In genomic region chr5:9699681-9700080, GRCh38 we compare ENCODE assay signal across 24 cellular contexts.
"Had no signal": no experiment of that assay in that cellular context is flagged by ENCODE, and none has a peak within 500 bp of the region (broad histone marks: within the 10 kb centered on the region; RNA-seq: fewer than 3 reads in every experiment).

No MANE protein-coding gene starts in this region.

- H3K9me3 Mint-ChIP-seq: activated naive CD4-positive, alpha-beta T cell treated with anti-CD3 and anti-CD28 coated beads for 36 hours; activated naive CD8-positive, alpha-beta T cell treated with anti-CD3 and anti-CD28 coated beads, Interleukin-2, amount 10 ng/mL, durations not matched to agents 7 days and 5 days; T-helper 1 cell treated with Interleukin-12 subunit alpha and Interleukin-12 subunit beta and Interleukin-4 antibody, amounts not matched to agents 30 μg/mL and 1 μg/mL, for 36 hours had no signal

- H3K4me1 Mint-ChIP-seq: activated naive CD8-positive, alpha-beta T cell treated with anti-CD3 and anti-CD28 coated beads, Interleukin-2, amount 10 ng/mL, durations not matched to agents 7 days and 5 days; stimulated activated memory B cell treated with anti-CD40 and anti-IgM and Interleukin-4, amounts not matched to agents 10 μg/mL and 1 μg/mL and 100 μg/mL, for 72 hours had no signal

- H3K4me3 Mint-ChIP-seq: activated naive CD4-positive, alpha-beta T cell treated with anti-CD3 and anti-CD28 coated beads for 36 hours; activated naive CD8-positive, alpha-beta T cell treated with anti-CD3 and anti-CD28 coated beads, Interleukin-2, amount 10 ng/mL, durations not matched to agents 7 days and 5 days; effector memory CD8-positive, alpha-beta T cell; nephron; stimulated activated memory B cell treated with anti-CD40 and anti-IgM and Interleukin-4, amounts not matched to agents 10 μg/mL and 1 μg/mL and 100 μg/mL, for 72 hours; T-helper 1 cell treated with Interleukin-12 subunit alpha and Interleukin-12 subunit beta and Interleukin-4 antibody, amounts not matched to agents 30 μg/mL and 1 μg/mL, for 36 hours had no signal

- ATAC-seq: body of pancreas; effector memory CD8-positive, alpha-beta T cell; esophagus mucosa; heart right ventricle; left cardiac atrium; right lobe of liver; stimulated activated memory B cell treated with anti-CD40 and anti-IgM and Interleukin-4, amounts not matched to agents 10 μg/mL and 1 μg/mL and 100 μg/mL, for 72 hours had no signal

- DNase-seq: activated CD4-positive, alpha-beta T cell treated with anti-CD3 and anti-CD28 coated beads for 4 hours; activated CD4-positive, alpha-beta T cell treated with anti-CD3 and anti-CD28 coated beads, Interleukin-2, amount 50 U/mL, for 48 hours; activated CD4-positive, CD25-positive, alpha-beta regulatory T cell; activated effector memory CD4-positive, alpha-beta T cell treated with Interleukin-2 at 50 U/mL for 16 hours; activated naive CD4-positive, alpha-beta T cell treated with anti-CD3 and anti-CD28 coated beads for 36 hours; activated naive CD8-positive, alpha-beta T cell treated with anti-CD3 and anti-CD28 coated beads, Interleukin-2, amount 10 ng/mL, durations not matched to agents 7 days and 5 days; activated T-cell treated with anti-CD3 and anti-CD28 coated beads, Interleukin-2, amount 50 U/mL, for 48 hours; body of pancreas; effector memory CD8-positive, alpha-beta T cell; heart right ventricle; islet precursor cell; left cardiac atrium; right lobe of liver; small intestine; stimulated activated CD4-positive, alpha-beta T cell treated with anti-CD3 and anti-CD28 coated beads, Interleukin-15, amount 100 ng/mL, for 24 hours; T1000; upper lobe of left lung had no signal

- H3K27me3 ChIP-seq: body of pancreas, heart right ventricle, neutrophil, right lobe of liver, upper lobe of left lung had no signal

- H3K36me3 Mint-ChIP-seq: activated naive CD8-positive, alpha-beta T cell treated with anti-CD3 and anti-CD28 coated beads, Interleukin-2, amount 10 ng/mL, durations not matched to agents 7 days and 5 days; stimulated activated memory B cell treated with anti-CD40 and anti-IgM and Interleukin-4, amounts not matched to agents 10 μg/mL and 1 μg/mL and 100 μg/mL, for 72 hours had no signal

- H3K27ac Mint-ChIP-seq: activated naive CD4-positive, alpha-beta T cell treated with anti-CD3 and anti-CD28 coated beads for 36 hours; activated naive CD8-positive, alpha-beta T cell treated with anti-CD3 and anti-CD28 coated beads, Interleukin-2, amount 10 ng/mL, durations not matched to agents 7 days and 5 days; effector memory CD8-positive, alpha-beta T cell; nephron; stimulated activated memory B cell treated with anti-CD40 and anti-IgM and Interleukin-4, amounts not matched to agents 10 μg/mL and 1 μg/mL and 100 μg/mL, for 72 hours; T-helper 1 cell treated with Interleukin-12 subunit alpha and Interleukin-12 subunit beta and Interleukin-4 antibody, amounts not matched to agents 30 μg/mL and 1 μg/mL, for 36 hours had no signal

- H3K4me3 ChIP-seq: body of pancreas, heart right ventricle, right lobe of liver, thoracic aorta, upper lobe of left lung had no signal

- H3K27me3 Mint-ChIP-seq: activated naive CD8-positive, alpha-beta T cell treated with anti-CD3 and anti-CD28 coated beads, Interleukin-2, amount 10 ng/mL, durations not matched to agents 7 days and 5 days; effector memory CD8-positive, alpha-beta T cell; stimulated activated memory B cell treated with anti-CD40 and anti-IgM and Interleukin-4, amounts not matched to agents 10 μg/mL and 1 μg/mL and 100 μg/mL, for 72 hours had no signal

- H3K27ac ChIP-seq: body of pancreas, heart right ventricle, neutrophil, parathyroid adenoma, right lobe of liver, thoracic aorta, upper lobe of left lung had no signal
